In the genomic region with DNA sequence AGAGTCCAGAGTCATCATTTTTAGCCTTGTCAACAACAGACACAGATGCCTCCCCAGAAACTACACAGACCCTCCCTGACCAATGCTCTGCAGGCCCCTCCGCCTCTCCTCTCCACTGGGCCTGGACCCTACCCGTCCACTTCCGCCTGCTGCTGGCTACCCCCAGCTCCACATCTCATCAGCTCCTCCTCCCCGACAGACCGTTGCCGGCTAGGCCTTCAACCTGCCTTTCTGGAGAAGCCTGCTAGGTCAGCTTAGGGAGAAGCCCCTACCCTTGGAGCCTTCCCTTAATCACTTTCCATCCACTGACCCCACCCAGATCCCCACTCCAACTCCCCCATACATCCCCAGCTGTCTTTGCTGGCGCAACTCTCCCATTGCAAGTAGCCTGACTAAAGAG, we compare ENCODE assay signal across 22 cellular contexts. TPM values are rescaled to one million over a fixed set of nuclear protein-coding genes. Genes with fewer than 3 reads are reported as not detected.
DNase-seq lines count a peak whose midpoint lies in the region; ATAC-seq and TF ChIP-seq lines count a peak whose summit lies in the region.
"Had no signal": no experiment of that assay in that cellular context is flagged by ENCODE, and none has a peak within 500 bp of the region (broad histone marks: within the 10 kb centered on the region; RNA-seq: fewer than 3 reads in every experiment).

No MANE protein-coding gene starts in this region.

- H3K27ac Mint-ChIP-seq in CD4-positive, alpha-beta T cell = no peak overlapping the region
- peak overlapping the region; percentile 11 to 81 (median 37) for H3K27ac Mint-ChIP-seq in brain
- peak overlapping the region in 1 of 2 donors; percentile 69 for H3K27ac Mint-ChIP-seq in natural killer cell treated with Interleukin-12 subunit alpha and Interleukin-12 subunit beta and Interleukin-15 and Interleukin-18, amount 100 ng/mL, for 72 hours

- peak overlapping the region; percentile 79 for H3K4me3 Mint-ChIP-seq in CD4-positive, alpha-beta T cell
- H3K4me3 Mint-ChIP-seq in brain = peak overlapping the region; percentile 69 to 83 (median 79)
- peak overlapping the region; percentile 76 for H3K4me3 Mint-ChIP-seq in natural killer cell treated with Interleukin-12 subunit alpha and Interleukin-12 subunit beta and Interleukin-15 and Interleukin-18, amount 100 ng/mL, for 72 hours

- in situ Hi-C loops in G401 (cut with HindIII; ENCODE audit: low sequenced_read_pairs) = no loop called here

- intact Hi-C loops in CD4-positive, alpha-beta T cell (cut with DNase I, micrococcal nuclease) = loop anchor here in 1 of 2 experiments (5.0 kb wide), 1 partner anchor 42 kb away; a partner anchor contains a TSS

- H3K36me3 Mint-ChIP-seq in CD4-positive, alpha-beta T cell (ENCODE audit: low read depth) = no peaks in the 10 kb centered on the region
- no peaks in the 10 kb centered on the region for H3K36me3 Mint-ChIP-seq in brain
- H3K36me3 Mint-ChIP-seq in natural killer cell treated with Interleukin-12 subunit alpha and Interleukin-12 subunit beta and Interleukin-15 and Interleukin-18, amount 100 ng/mL, for 72 hours = no peaks in the 10 kb centered on the region

- H3K27me3 ChIP-seq in CD4-positive, alpha-beta T cell (ENCODE audit: control insufficient read depth, insufficient read depth, low read length) = peaks cover 6% of the 10 kb centered on the region

- POLR2A ChIA-PET in CD4-positive, alpha-beta T cell (lab: Charles Lee) = interaction anchor here (1.2 kb wide), 1 partner anchor 8 kb away, joined by 5 read pairs; a partner anchor contains a TSS

- no peaks in the 10 kb centered on the region for H3K9me3 Mint-ChIP-seq in CD4-positive, alpha-beta T cell
- H3K9me3 Mint-ChIP-seq in brain = peaks cover 0 to 3% (median 0%) of the 10 kb centered on the region in 5 experiments
- H3K9me3 Mint-ChIP-seq in natural killer cell treated with Interleukin-12 subunit alpha and Interleukin-12 subunit beta and Interleukin-15 and Interleukin-18, amount 100 ng/mL, for 72 hours = no peaks in the 10 kb centered on the region

- no peak for ATAC-seq in CD4-positive, alpha-beta T cell (ENCODE audit: poor library complexity)
- ATAC-seq in natural killer cell treated with Interleukin-12 subunit alpha and Interleukin-12 subunit beta and Interleukin-15 and Interleukin-18, amount 100 ng/mL, for 72 hours = no peak
- ATAC-seq in GM18517 (IDR thresholded peaks at IDR 0.05; ENCODE audit: unreplicated experiment) = no peak
- ATAC-seq: esophagus mucosa had no signal

- no peak overlapping the region for H3K27ac ChIP-seq in CD4-positive, alpha-beta T cell (ENCODE audit: low read depth, low read length)
- H3K27ac ChIP-seq: heart right ventricle, suprapubic skin had no signal

- peaks cover 16% of the 10 kb centered on the region for H3K27me3 Mint-ChIP-seq in CD4-positive, alpha-beta T cell
- peaks cover 19% of the 10 kb centered on the region for H3K27me3 Mint-ChIP-seq in brain
- H3K27me3 Mint-ChIP-seq in natural killer cell treated with Interleukin-12 subunit alpha and Interleukin-12 subunit beta and Interleukin-15 and Interleukin-18, amount 100 ng/mL, for 72 hours = peaks cover 0 to 7% of the 10 kb centered on the region in 2 donors

- H3K4me1 Mint-ChIP-seq in CD4-positive, alpha-beta T cell (ENCODE audit: low read depth) = peaks cover 24% of the 10 kb centered on the region
- peaks cover 27% of the 10 kb centered on the region for H3K4me1 Mint-ChIP-seq in brain
- H3K4me1 Mint-ChIP-seq in natural killer cell treated with Interleukin-12 subunit alpha and Interleukin-12 subunit beta and Interleukin-15 and Interleukin-18, amount 100 ng/mL, for 72 hours (ENCODE audit: low read depth in 2 of 2) = peaks cover 9 to 16% of the 10 kb centered on the region in 2 donors

- TF ChIP-seq CTCF in CD4-positive, alpha-beta T cell (IDR thresholded peaks at IDR 0.05) = no peak
- TF ChIP-seq CTCF in brain (conservative IDR thresholded peaks at IDR 0.05) = no peak

- H3K9me3 ChIP-seq in CD4-positive, alpha-beta T cell (ENCODE audit: control insufficient read depth, low read length) = no peaks in the 10 kb centered on the region
- H3K9me3 ChIP-seq: heart right ventricle, suprapubic skin had no signal

- CTCF ChIA-PET in CD4-positive, alpha-beta T cell (lab: Charles Lee) = no interaction called here

- no peak for DNase-seq in CD4-positive, alpha-beta T cell
- DNase-seq in G401 (ENCODE audit: low spot score) (peak; percentile 55), NK-92 (lab: John Stamatoyannopoulos, UW; ENCODE audit: unreplicated experiment) (no peak), NCI-H2081 treated with DMSO at 0.1 percent for 48 hours (lab: John Stamatoyannopoulos, UW) (no peak)
- no peak for DNase-seq in natural killer cell treated with Interleukin-12 subunit alpha and Interleukin-12 subunit beta and Interleukin-15 and Interleukin-18, amount 100 ng/mL, for 72 hours (ENCODE audit: low spot score)
- DNase-seq in stimulated activated CD4-positive, alpha-beta T cell treated with anti-CD3 and anti-CD28 coated beads, Interleukin-15, amount 100 ng/mL, for 24 hours = no peak
- DNase-seq: activated CD4-positive, CD25-positive, alpha-beta regulatory T cell treated with anti-CD3 and anti-CD28 coated beads, Interleukin-2, amount 50 U/mL, for 72 hours; activated T-cell treated with anti-CD3 and anti-CD28 coated beads for 4 hours; AML-193; amniotic stem cell; cortex of kidney; heart right ventricle; IMR-90; left cardiac atrium; MV-4-11; NCI-H2171 treated with DMSO at 0.1 percent for 48 hours; RPMI8226; SW 1271 had no signal

RNA-seq across cellular contexts. Expression of a gene that starts 1.4 kb away (rescaled TPM):
- total RNA-seq in CD4-positive, alpha-beta T cell = under 1 TPM; 0.73 to 0.96 TPM
- not detected in 2 replicates for total RNA-seq in G401 (2014; rRNA removed; shearing (Covaris generic))
- polyA plus RNA-seq in brain (ENCODE audit: insufficient read depth, low read depth, low replicate concordance) = 0.61 TPM
- 1 to 10 TPM; 2.0 to 2.2 TPM for total RNA-seq in natural killer cell treated with Interleukin-12 subunit alpha and Interleukin-12 subunit beta and Interleukin-15 and Interleukin-18, amount 100 ng/mL, for 72 hours
- total RNA-seq: IMR-90 had no signal

RNA-seq across cellular contexts. Expression of a gene that starts 8.6 kb away (rescaled TPM):
- 10 to 100 TPM; 32.0 to 32.6 TPM for total RNA-seq in CD4-positive, alpha-beta T cell
- total RNA-seq in G401 (2014; rRNA removed; shearing (Covaris generic)) = 40.4 and 43.6 TPM in 2 replicates
- polyA plus RNA-seq in brain (ENCODE audit: insufficient read depth, low read depth, low replicate concordance) = 21.0 TPM
- total RNA-seq in natural killer cell treated with Interleukin-12 subunit alpha and Interleukin-12 subunit beta and Interleukin-15 and Interleukin-18, amount 100 ng/mL, for 72 hours = 10 to 100 TPM; 69.2 to 84.7 TPM
